ENCODE assay signal across 1 cellular context in genomic region chr11:8601376-8602133, GRCh38.
TF ChIP-seq lines count a peak whose summit lies in the region.

No MANE protein-coding gene starts in this region.

TF ChIP-seq in IMR-90, 13 proteins besides CTCF, POLR2A, EP300 and RAD21 (continued from another document):
- TF ChIP-seq BHLHE40 (IDR thresholded peaks at IDR 0.05; ENCODE audit: low read depth, low read length) (no peak), USF2 (IDR thresholded peaks at IDR 0.05; ENCODE audit: low read depth, low read length) (no peak), SMC3 (IDR thresholded peaks at IDR 0.05; ENCODE audit: low read depth, low read length) (no peak)
